Comparison of ENCODE assay signal across 8 cellular contexts in the genomic region with DNA sequence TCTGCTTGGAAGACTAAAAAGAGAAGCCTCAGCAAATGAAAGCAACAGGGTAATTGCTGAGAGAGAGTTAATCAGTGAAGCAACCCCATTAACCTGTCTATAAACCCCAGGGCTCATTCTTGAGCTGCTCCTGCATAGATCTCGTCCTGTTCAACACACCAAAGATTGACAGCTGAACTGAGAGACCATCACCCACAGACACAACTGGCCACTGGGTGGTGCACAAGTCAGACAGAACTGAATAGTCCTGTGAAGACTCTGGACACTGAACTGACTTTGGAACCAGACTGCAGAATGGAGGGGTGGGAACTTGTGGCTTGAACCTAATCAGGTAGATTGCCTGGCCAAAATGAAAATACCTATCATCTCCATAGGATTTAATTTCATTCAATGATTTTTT. TPM values are rescaled to one million over a fixed set of nuclear protein-coding genes. Genes with fewer than 3 reads are reported as not detected.
DNase-seq lines count a peak whose midpoint lies in the region; ATAC-seq and TF ChIP-seq lines count a peak whose summit lies in the region.
"Not testable (repeated sequence)": the region's sequence is repeated elsewhere in the genome, so short reads cannot be mapped to it uniquely, and the experiment has no call there.

No MANE protein-coding gene starts in this region.

- H3K27ac Mint-ChIP-seq in WTC11: not testable (repeated sequence)

- H3K4me1 Mint-ChIP-seq in WTC11: not testable (repeated sequence)

- not testable (repeated sequence) for H3K4me3 ChIP-seq in psoas muscle

- H3K9me3 ChIP-seq in psoas muscle: not testable (repeated sequence)

- not testable (repeated sequence) for H3K27ac ChIP-seq in psoas muscle

- H3K4me3 Mint-ChIP-seq in WTC11: not testable (repeated sequence)

- H3K4me1 ChIP-seq in psoas muscle: not testable (repeated sequence)

- H3K36me3 Mint-ChIP-seq in WTC11: not testable (repeated sequence)

- intact Hi-C loops in left cardiac atrium (cut with DNase I); psoas muscle (cut with DNase I): not testable (repeated sequence)

- H3K27me3 ChIP-seq in psoas muscle (ENCODE audit: insufficient read depth in 3 of 3, low read length in 2 of 3): not testable (repeated sequence)

- not testable (repeated sequence) for H3K9me3 Mint-ChIP-seq in WTC11

- POLR2A ChIA-PET in WTC11 (lab: Charles Lee): not testable (repeated sequence)

- WGBS in psoas muscle, 3 donors: no CpG with 5 or more reads among the region's 1 CpG

- H3K27me3 Mint-ChIP-seq in WTC11 (ENCODE audit: low read depth): not testable (repeated sequence)

- peak; percentile 46 for ATAC-seq in GM18499 (IDR thresholded peaks at IDR 0.05; ENCODE audit: insufficient read depth, unreplicated experiment)
- ATAC-seq in GM19025 (IDR thresholded peaks at IDR 0.05; ENCODE audit: low read depth, unreplicated experiment): peak; percentile 47
- ATAC-seq in GM21447 (IDR thresholded peaks at IDR 0.05; ENCODE audit: unreplicated experiment): peak; percentile 69
- peak; percentile 55 for ATAC-seq in HG02678 (IDR thresholded peaks at IDR 0.05; ENCODE audit: unreplicated experiment)
- ATAC-seq in HG03342 (IDR thresholded peaks at IDR 0.05; ENCODE audit: unreplicated experiment): peak; percentile 72
- ATAC-seq in WTC11: peak; percentile 44
- peak; percentile 54 to 62 for ATAC-seq in left cardiac atrium
- ATAC-seq in psoas muscle: peak; percentile 58 to 79 (median 70)

- not testable (repeated sequence) for H3K36me3 ChIP-seq in psoas muscle (ENCODE audit: insufficient read depth in 1 of 2, low read depth in 1 of 2)

- TF ChIP-seq CTCF in WTC11 (IDR thresholded peaks at IDR 0.05); psoas muscle (IDR thresholded peaks at IDR 0.05): not testable (repeated sequence)

- not testable (repeated sequence) for DNase-seq in WTC11 (ENCODE audit: low spot score); left cardiac atrium; psoas muscle

- CTCF ChIA-PET in WTC11 (lab: Charles Lee): not testable (repeated sequence)

RNA-seq across cellular contexts. Expression of a gene that starts 1.4 kb away (rescaled TPM):
- total RNA-seq in WTC11 (2021): 33.8 to 36.5 TPM (median 34.7 TPM) in 3 replicates
- 10 to 100 TPM; 21.8 to 36.2 TPM for total RNA-seq in left cardiac atrium
- total RNA-seq in psoas muscle: 10 to 100 TPM; 22.0 to 64.9 (median 36.8) TPM
- polyA plus RNA-seq in psoas muscle: 10 to 100 TPM in 1 of 3 donors, 1 to 10 TPM in 2; 3.3 to 11.0 (median 3.9) TPM
